Comparison of ENCODE assay signal across 8 cellular contexts in the genomic region with DNA sequence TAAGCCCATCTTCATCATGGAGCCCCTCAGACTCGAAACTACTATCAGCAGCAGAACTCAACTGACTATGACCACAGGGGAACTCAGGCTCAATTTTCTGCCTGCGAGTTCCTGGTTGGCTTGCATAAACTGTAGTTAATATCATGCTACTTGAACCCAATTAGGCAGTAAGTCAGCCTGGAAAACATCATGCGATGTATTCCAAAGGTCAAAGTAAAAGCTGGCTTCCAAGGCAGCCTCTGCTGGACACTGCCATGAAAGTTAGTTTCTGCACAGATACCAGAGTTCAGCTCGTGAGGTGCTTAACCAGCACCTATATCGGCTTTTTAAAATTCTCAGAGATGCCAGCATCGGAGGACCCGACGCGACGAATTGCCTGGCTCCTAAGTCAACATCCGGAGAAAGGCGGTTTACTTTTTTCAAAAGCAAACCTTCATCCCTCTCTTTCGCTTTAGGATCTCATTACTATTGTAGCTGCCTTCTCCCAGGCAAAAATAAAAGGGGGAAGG. TPM values are rescaled to one million over a fixed set of nuclear protein-coding genes. Genes with fewer than 3 reads are reported as not detected.
A peak's percentile ranks its signal among the peaks of the same experiment; 100 is the strongest.
DNase-seq lines count a peak whose midpoint lies in the region; ATAC-seq, FAIRE-seq and TF ChIP-seq lines count a peak whose summit lies in the region.

No MANE protein-coding gene starts in this region.

- H3K4me3 ChIP-seq in kidney (ENCODE audit: low read length in 2 of 2) (peak overlapping the region; percentile 88 to 94), stomach smooth muscle (ENCODE audit: low read length in 2 of 2) (peak overlapping the region; percentile 92 to 93)

- H3K9ac ChIP-seq in kidney (ENCODE audit: low read length in 2 of 2) (peak overlapping the region; percentile 90 to 96), stomach smooth muscle (ENCODE audit: low read length in 2 of 2) (peak overlapping the region; percentile 83 to 87)

- FAIRE-seq in kidney (lab: Jason Lieb, UNC) = no peak

- DNase-seq in HuH-7.5 (ENCODE audit: low spot score) (peak; percentile 50), astrocyte of the hippocampus (ENCODE audit: low read depth, low spot score) (peak; percentile 32), kidney (no peak), midbrain (lab: John Stamatoyannopoulos, UW) (no peak), NCI-H2171 treated with DMSO at 0.1 percent for 48 hours (lab: John Stamatoyannopoulos, UW) (no peak)

- TF ChIP-seq CTCF in C4-2B (conservative IDR thresholded peaks at IDR 0.05) (no peak), kidney (IDR thresholded peaks at IDR 0.05; ENCODE audit: borderline replicate concordance, extremely low read depth, insufficient read depth) (no peak)

- H3K27ac ChIP-seq in C4-2B (peak overlapping the region; percentile 97), kidney (ENCODE audit: low read depth in 2 of 2, low read length in 2 of 2) (peak overlapping the region; percentile 99), stomach smooth muscle (ENCODE audit: low read length) (peak overlapping the region; percentile 92)

- H3K9me3 ChIP-seq in kidney (ENCODE audit: control insufficient read depth in 1 of 2, low read length in 2 of 2) (no peaks in the 10 kb centered on the region), stomach smooth muscle (ENCODE audit: control insufficient read depth in 2 of 2, low read length in 2 of 2) (no peaks in the 10 kb centered on the region)

- no peaks in the 10 kb centered on the region for H3K27me3 ChIP-seq in stomach smooth muscle (ENCODE audit: control insufficient read depth in 1 of 2, insufficient read depth in 2 of 2, low read length in 2 of 2)

- ATAC-seq in GM19395 (IDR thresholded peaks at IDR 0.05; ENCODE audit: unreplicated experiment) = no peak

- peaks cover 13 to 18% of the 10 kb centered on the region in 2 donors for H3K4me1 ChIP-seq in kidney (ENCODE audit: control insufficient read depth in 1 of 2, insufficient read depth in 1 of 2, low read depth in 1 of 2, low read length in 2 of 2)
- H3K4me1 ChIP-seq in stomach smooth muscle (ENCODE audit: control insufficient read depth, insufficient read depth, low read length) = peaks cover 37% of the 10 kb centered on the region

- H3K36me3 ChIP-seq in kidney (ENCODE audit: control insufficient read depth in 1 of 2, insufficient read depth in 2 of 2, low read length in 2 of 2) (no peaks in the 10 kb centered on the region), stomach smooth muscle (ENCODE audit: control insufficient read depth in 2 of 2, insufficient read depth in 2 of 2, low read length in 2 of 2) (no peaks in the 10 kb centered on the region)

- intact Hi-C loops in kidney (cut with DNase I) = no loop called here

RNA-seq across cellular contexts. Expression of a gene that starts 3.8 kb away (rescaled TPM):
- 113 TPM for total RNA-seq in kidney
- 148 TPM for polyA plus RNA-seq in kidney (ENCODE audit: insufficient read depth, low read depth, low replicate concordance)

Comparison
In these comparisons a context has a peak if more than half of its experiments do, and no peak if none do; other contexts are left out.
1. DNase-seq: peak in HuH-7.5 (single experiment) and astrocyte of the hippocampus (single experiment); none in kidney (single experiment), midbrain (single experiment) and NCI-H2171 treated with DMSO at 0.1 percent for 48 hours (single experiment).
2. Peak in every context shown above with its lines, with median percentiles within 50 percentile points of each other: H3K27ac ChIP-seq.